12 cellular contexts compared by ENCODE assay signal in the genomic region with DNA sequence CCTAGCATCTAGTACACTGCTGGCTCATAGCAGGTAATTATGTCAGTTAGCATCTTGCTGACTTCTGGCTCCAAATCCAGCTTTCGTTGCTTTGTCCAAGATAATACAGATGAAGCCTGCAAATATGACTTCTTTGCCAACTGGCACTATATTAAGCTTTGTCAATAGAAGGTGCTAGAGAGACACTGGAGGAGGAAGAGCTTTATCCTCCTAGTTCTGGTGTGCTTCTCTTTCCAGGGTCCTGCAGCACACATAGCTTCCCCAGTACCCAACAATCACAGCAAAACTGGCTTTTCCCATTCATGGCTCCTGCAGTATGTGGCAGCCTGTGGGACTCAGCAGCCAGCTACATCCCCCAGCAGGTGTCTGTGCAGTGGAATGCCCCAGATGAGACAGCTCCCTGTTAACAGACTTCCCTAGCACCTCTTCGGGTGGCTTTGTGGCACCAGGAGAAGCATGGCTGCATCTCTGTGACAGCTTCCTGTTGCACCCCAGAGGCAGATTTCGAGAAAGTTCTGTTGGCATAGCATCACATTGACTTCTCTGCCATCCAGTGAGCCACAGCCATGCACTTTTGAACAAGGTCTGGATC.
A peak's percentile ranks its signal among the peaks of the same experiment; 100 is the strongest.
DNase-seq lines count a peak whose midpoint lies in the region; ATAC-seq, FAIRE-seq and TF ChIP-seq lines count a peak whose summit lies in the region.
"Had no signal": no experiment of that assay in that cellular context is flagged by ENCODE, and none has a peak within 500 bp of the region (broad histone marks: within the 10 kb centered on the region; RNA-seq: fewer than 3 reads in every experiment).

No MANE protein-coding gene starts in this region.

- no peaks in the 10 kb centered on the region for H3F3A ChIP-seq in GM23338 (replicated peaks; ENCODE audit: low read depth)

- no peak for FAIRE-seq in D721Med (lab: Jason Lieb, UNC)

- no peaks in the 10 kb centered on the region for H3K27me3 Mint-ChIP-seq in GM23338 (ENCODE audit: insufficient read depth, low read depth, poor library complexity)
- H3K27me3 Mint-ChIP-seq: brain had no signal

- H3K36me3 Mint-ChIP-seq in GM23338 (ENCODE audit: low read depth) = no peaks in the 10 kb centered on the region
- H3K36me3 Mint-ChIP-seq: brain had no signal

- H3K27me3 ChIP-seq in GM23338 (ENCODE audit: insufficient read depth) (no peaks in the 10 kb centered on the region), hepatocyte (no peaks in the 10 kb centered on the region), H7 (ENCODE audit: control insufficient read depth, insufficient read depth, low read length) (no peaks in the 10 kb centered on the region)
- H3K27me3 ChIP-seq: neutrophil had no signal

- no peak overlapping the region for H3K4me3 Mint-ChIP-seq in GM23338
- H3K4me3 Mint-ChIP-seq: brain had no signal

- H3K4me3 ChIP-seq in GM23338 (no peak overlapping the region), hepatocyte (no peak overlapping the region), H7 (ENCODE audit: insufficient read depth, low read depth, low read length) (no peak overlapping the region)

- H3K4me2 ChIP-seq in GM23338 = no peak overlapping the region
- no peak overlapping the region for H3K4me2 ChIP-seq in hepatocyte
- H3K4me2 ChIP-seq: KMS-11 had no signal

- H2AFZ ChIP-seq in GM23338 (no peak overlapping the region), hepatocyte (no peak overlapping the region)

- H4K20me1 ChIP-seq in GM23338 (replicated peaks; ENCODE audit: insufficient read depth) = no peaks in the 10 kb centered on the region
- H4K20me1 ChIP-seq in hepatocyte (ENCODE audit: insufficient read depth, poor library complexity, severe bottlenecking) = no peaks in the 10 kb centered on the region

- WGBS in hepatocyte (ENCODE audit: low lambda C conversion rate, missing lambda C conversion rate) = 91% methylated on average over 3 of the region's 3 CpGs

- H3K9me3 Mint-ChIP-seq in GM23338 = no peaks in the 10 kb centered on the region
- H3K9me3 Mint-ChIP-seq: brain had no signal

- no peak overlapping the region for H3K27ac Mint-ChIP-seq in GM23338
- H3K27ac Mint-ChIP-seq: brain had no signal

- H3K4me1 Mint-ChIP-seq in GM23338 = no peaks in the 10 kb centered on the region
- H3K4me1 Mint-ChIP-seq: brain had no signal

- H3K9me2 ChIP-seq in GM23338 (ENCODE audit: insufficient read depth) (no peaks in the 10 kb centered on the region), hepatocyte (replicated peaks; ENCODE audit: insufficient read depth) (no peaks in the 10 kb centered on the region)

- DNase-seq in D721Med (ENCODE audit: insufficient read length, low spot score) = no peak
- DNase-seq in GM23338 (ENCODE audit: low spot score) = peak; percentile 2
- DNase-seq in hepatocyte (ENCODE audit: low spot score) = no peak
- no peak for DNase-seq in H7
- DNase-seq in activated naive CD4-positive, alpha-beta T cell (lab: John Stamatoyannopoulos, UW) = no peak
- DNase-seq in G401 (ENCODE audit: low spot score) = no peak
- DNase-seq: NCI-H524 treated with DMSO at 0.1 percent for 48 hours had no signal

- no peaks in the 10 kb centered on the region for H3K79me2 ChIP-seq in GM23338 (replicated peaks; ENCODE audit: insufficient read depth)
- H3K79me2 ChIP-seq in hepatocyte = no peaks in the 10 kb centered on the region

- H3K27ac ChIP-seq in GM23338 (ENCODE audit: low read depth) = no peak overlapping the region
- no peak overlapping the region for H3K27ac ChIP-seq in hepatocyte
- H3K27ac ChIP-seq: KMS-11, neutrophil had no signal

- TF ChIP-seq CTCF in D721Med (IDR thresholded peaks at IDR 0.05; ENCODE audit: insufficient read depth, missing control alignments) (peak; percentile 19), GM23338 (conservative IDR thresholded peaks at IDR 0.05; ENCODE audit: low read depth in 2 of 2) (peak in 1 of 2 experiments; percentile 36; a peak in 2 of 4 replicates), hepatocyte (IDR thresholded peaks at IDR 0.05; ENCODE audit: poor library complexity) (peak; percentile 10)

- ATAC-seq in GM23338 = peak; percentile 48
- ATAC-seq in SK-N-SH treated with all-trans-retinoic acid at 6 μM for 48 hours = peak; percentile 53; the same call in 2 of the 3 replicates
- no peak for ATAC-seq in GM18870 (IDR thresholded peaks at IDR 0.05; ENCODE audit: unreplicated experiment)

- H3K4me1 ChIP-seq in GM23338 (ENCODE audit: insufficient read depth) (no peaks in the 10 kb centered on the region), hepatocyte (ENCODE audit: insufficient read depth) (no peaks in the 10 kb centered on the region)

- H3K9me3 ChIP-seq in hepatocyte (ENCODE audit: low read depth) = no peaks in the 10 kb centered on the region
- H3K9me3 ChIP-seq: neutrophil had no signal

- in situ Hi-C loops in G401 (cut with HindIII; ENCODE audit: low sequenced_read_pairs) = no loop called here

- H3K36me3 ChIP-seq in GM23338 (ENCODE audit: insufficient read depth) (no peaks in the 10 kb centered on the region), hepatocyte (replicated peaks; ENCODE audit: insufficient read depth, low read depth) (no peaks in the 10 kb centered on the region), H7 (replicated peaks; ENCODE audit: control insufficient read depth, insufficient read depth, low read length) (no peaks in the 10 kb centered on the region)
- H3K36me3 ChIP-seq: neutrophil had no signal

TF ChIP-seq in GM23338, 12 proteins besides CTCF, POLR2A, EP300 and RAD21 (continues in another document):
- TF ChIP-seq, protein P1, sequence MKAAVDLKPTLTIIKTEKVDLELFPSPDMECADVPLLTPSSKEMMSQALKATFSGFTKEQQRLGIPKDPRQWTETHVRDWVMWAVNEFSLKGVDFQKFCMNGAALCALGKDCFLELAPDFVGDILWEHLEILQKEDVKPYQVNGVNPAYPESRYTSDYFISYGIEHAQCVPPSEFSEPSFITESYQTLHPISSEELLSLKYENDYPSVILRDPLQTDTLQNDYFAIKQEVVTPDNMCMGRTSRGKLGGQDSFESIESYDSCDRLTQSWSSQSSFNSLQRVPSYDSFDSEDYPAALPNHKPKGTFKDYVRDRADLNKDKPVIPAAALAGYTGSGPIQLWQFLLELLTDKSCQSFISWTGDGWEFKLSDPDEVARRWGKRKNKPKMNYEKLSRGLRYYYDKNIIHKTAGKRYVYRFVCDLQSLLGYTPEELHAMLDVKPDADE (IDR thresholded peaks at IDR 0.05) = no peak
- no peak for TF ChIP-seq STAT1 (IDR thresholded peaks at IDR 0.05; ENCODE audit: unreplicated experiment)
- TF ChIP-seq CREB1 (CRISPR knock-in tag; IDR thresholded peaks at IDR 0.05; ENCODE audit: low read depth) = no peak

TF ChIP-seq in SK-N-SH treated with all-trans-retinoic acid at 6 μM for 48 hours, 23 proteins besides CTCF, POLR2A, EP300 and RAD21 (continues in another document):
- TF ChIP-seq OSR1 (CRISPR knock-in tag; IDR thresholded peaks at IDR 0.05) (no peak), ZNF565 (CRISPR knock-in tag; conservative IDR thresholded peaks at IDR 0.05; ENCODE audit: low read depth) (no peak), TCF4 (CRISPR knock-in tag; IDR thresholded peaks at IDR 0.05; ENCODE audit: borderline replicate concordance) (no peak), ZFP3 (CRISPR knock-in tag; IDR thresholded peaks at IDR 0.05) (no peak)
- TF ChIP-seq, protein P2, sequence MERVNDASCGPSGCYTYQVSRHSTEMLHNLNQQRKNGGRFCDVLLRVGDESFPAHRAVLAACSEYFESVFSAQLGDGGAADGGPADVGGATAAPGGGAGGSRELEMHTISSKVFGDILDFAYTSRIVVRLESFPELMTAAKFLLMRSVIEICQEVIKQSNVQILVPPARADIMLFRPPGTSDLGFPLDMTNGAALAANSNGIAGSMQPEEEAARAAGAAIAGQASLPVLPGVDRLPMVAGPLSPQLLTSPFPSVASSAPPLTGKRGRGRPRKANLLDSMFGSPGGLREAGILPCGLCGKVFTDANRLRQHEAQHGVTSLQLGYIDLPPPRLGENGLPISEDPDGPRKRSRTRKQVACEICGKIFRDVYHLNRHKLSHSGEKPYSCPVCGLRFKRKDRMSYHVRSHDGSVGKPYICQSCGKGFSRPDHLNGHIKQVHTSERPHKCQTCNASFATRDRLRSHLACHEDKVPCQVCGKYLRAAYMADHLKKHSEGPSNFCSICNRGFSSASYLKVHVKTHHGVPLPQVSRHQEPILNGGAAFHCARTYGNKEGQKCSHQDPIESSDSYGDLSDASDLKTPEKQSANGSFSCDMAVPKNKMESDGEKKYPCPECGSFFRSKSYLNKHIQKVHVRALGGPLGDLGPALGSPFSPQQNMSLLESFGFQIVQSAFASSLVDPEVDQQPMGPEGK (CRISPR knock-in tag; IDR thresholded peaks at IDR 0.05; ENCODE audit: borderline replicate concordance) = no peak
- TF ChIP-seq, protein P3, sequence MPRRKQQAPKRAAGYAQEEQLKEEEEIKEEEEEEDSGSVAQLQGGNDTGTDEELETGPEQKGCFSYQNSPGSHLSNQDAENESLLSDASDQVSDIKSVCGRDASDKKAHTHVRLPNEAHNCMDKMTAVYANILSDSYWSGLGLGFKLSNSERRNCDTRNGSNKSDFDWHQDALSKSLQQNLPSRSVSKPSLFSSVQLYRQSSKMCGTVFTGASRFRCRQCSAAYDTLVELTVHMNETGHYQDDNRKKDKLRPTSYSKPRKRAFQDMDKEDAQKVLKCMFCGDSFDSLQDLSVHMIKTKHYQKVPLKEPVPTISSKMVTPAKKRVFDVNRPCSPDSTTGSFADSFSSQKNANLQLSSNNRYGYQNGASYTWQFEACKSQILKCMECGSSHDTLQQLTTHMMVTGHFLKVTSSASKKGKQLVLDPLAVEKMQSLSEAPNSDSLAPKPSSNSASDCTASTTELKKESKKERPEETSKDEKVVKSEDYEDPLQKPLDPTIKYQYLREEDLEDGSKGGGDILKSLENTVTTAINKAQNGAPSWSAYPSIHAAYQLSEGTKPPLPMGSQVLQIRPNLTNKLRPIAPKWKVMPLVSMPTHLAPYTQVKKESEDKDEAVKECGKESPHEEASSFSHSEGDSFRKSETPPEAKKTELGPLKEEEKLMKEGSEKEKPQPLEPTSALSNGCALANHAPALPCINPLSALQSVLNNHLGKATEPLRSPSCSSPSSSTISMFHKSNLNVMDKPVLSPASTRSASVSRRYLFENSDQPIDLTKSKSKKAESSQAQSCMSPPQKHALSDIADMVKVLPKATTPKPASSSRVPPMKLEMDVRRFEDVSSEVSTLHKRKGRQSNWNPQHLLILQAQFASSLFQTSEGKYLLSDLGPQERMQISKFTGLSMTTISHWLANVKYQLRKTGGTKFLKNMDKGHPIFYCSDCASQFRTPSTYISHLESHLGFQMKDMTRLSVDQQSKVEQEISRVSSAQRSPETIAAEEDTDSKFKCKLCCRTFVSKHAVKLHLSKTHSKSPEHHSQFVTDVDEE (CRISPR knock-in tag; IDR thresholded peaks at IDR 0.05) = no peak
